ENCODE assay signal across 17 cellular contexts in genomic region chr11:43948341-43949185, GRCh38. TPM values are rescaled to one million over a fixed set of nuclear protein-coding genes. Genes with fewer than 3 reads are reported as not detected.
DNase-seq lines count a peak whose midpoint lies in the region; ATAC-seq and TF ChIP-seq lines count a peak whose summit lies in the region.
"Had no signal": no experiment of that assay in that cellular context is flagged by ENCODE, and none has a peak within 500 bp of the region (broad histone marks: within the 10 kb centered on the region; RNA-seq: fewer than 3 reads in every experiment).

No MANE protein-coding gene starts in this region.

- 92% methylated on average over 2 of the region's 2 CpGs for WGBS in suprapubic skin

- no peak overlapping the region for H3K4me2 ChIP-seq in GM23338

- H4K20me1 ChIP-seq in GM23338 (replicated peaks; ENCODE audit: insufficient read depth), result no peaks in the 10 kb centered on the region

- ATAC-seq in GM23338 (peak; percentile 13), HG03342 (IDR thresholded peaks at IDR 0.05; ENCODE audit: unreplicated experiment) (no peak)
- ATAC-seq in natural killer cell treated with Interleukin-12 subunit alpha and Interleukin-12 subunit beta and Interleukin-15 and Interleukin-18, amount 100 ng/mL, for 72 hours, result no peak
- ATAC-seq: HepG2, PC-3 had no signal

- H3K79me2 ChIP-seq in GM23338 (replicated peaks; ENCODE audit: insufficient read depth), result no peaks in the 10 kb centered on the region

- H3K27me3 ChIP-seq in GM23338 (ENCODE audit: insufficient read depth) (peaks cover 26% of the 10 kb centered on the region), NT2/D1 (ENCODE audit: insufficient read depth, insufficient read length) (peaks cover 15% of the 10 kb centered on the region), suprapubic skin (peaks cover 42% of the 10 kb centered on the region)
- H3K27me3 ChIP-seq in CD4-positive, alpha-beta memory T cell (ENCODE audit: insufficient read depth, low read length), result peaks cover 19% of the 10 kb centered on the region

- H2AFZ ChIP-seq in GM23338, result no peak overlapping the region

- H3K4me1 ChIP-seq in GM23338 (ENCODE audit: insufficient read depth) (peaks cover 9% of the 10 kb centered on the region), NT2/D1 (ENCODE audit: insufficient read depth, insufficient read length) (peaks cover 27% of the 10 kb centered on the region), suprapubic skin (peaks cover 8% of the 10 kb centered on the region)
- H3K4me1 ChIP-seq in CD4-positive, alpha-beta memory T cell (ENCODE audit: insufficient read depth, low read length), result peaks cover 11% of the 10 kb centered on the region

- no peak overlapping the region for H3K27ac Mint-ChIP-seq in GM23338
- H3K27ac Mint-ChIP-seq in glutamatergic neuron (ENCODE audit: unreplicated experiment), result peak overlapping the region; percentile 48
- H3K27ac Mint-ChIP-seq in CD4-positive, alpha-beta memory T cell, result no peak overlapping the region
- no peak overlapping the region for H3K27ac Mint-ChIP-seq in natural killer cell treated with Interleukin-12 subunit alpha and Interleukin-12 subunit beta and Interleukin-15 and Interleukin-18, amount 100 ng/mL, for 72 hours

- H3K27ac ChIP-seq in GM23338 (ENCODE audit: low read depth), result no peak overlapping the region
- no peak overlapping the region for H3K27ac ChIP-seq in suprapubic skin
- no peak overlapping the region for H3K27ac ChIP-seq in CD4-positive, alpha-beta memory T cell (ENCODE audit: low read depth, low read length)
- H3K27ac ChIP-seq: RWPE1 had no signal

- peak overlapping the region; percentile 29 for H3K9ac ChIP-seq in NT2/D1 (ENCODE audit: insufficient read length, low read depth)

- H3K4me1 Mint-ChIP-seq in GM23338, result peaks cover 21% of the 10 kb centered on the region
- H3K4me1 Mint-ChIP-seq in glutamatergic neuron (ENCODE audit: low read depth, unreplicated experiment), result peaks cover 26% of the 10 kb centered on the region
- peaks cover 1 to 14% (median 9%) of the 10 kb centered on the region in 4 donors for H3K4me1 Mint-ChIP-seq in CD4-positive, alpha-beta memory T cell
- H3K4me1 Mint-ChIP-seq in natural killer cell treated with Interleukin-12 subunit alpha and Interleukin-12 subunit beta and Interleukin-15 and Interleukin-18, amount 100 ng/mL, for 72 hours (ENCODE audit: low read depth in 2 of 2), result peaks cover 6 to 8% of the 10 kb centered on the region in 2 donors

- no peak for DNase-seq in GM23338 (ENCODE audit: low spot score)
- no peak for DNase-seq in NT2/D1 (ENCODE audit: low read depth, low spot score)
- no peak for DNase-seq in glutamatergic neuron
- peak; percentile 15 to 26 for DNase-seq in suprapubic skin (ENCODE audit: low spot score in 2 of 2)
- no peak for DNase-seq in CD4-positive, alpha-beta memory T cell
- DNase-seq in D341Med (ENCODE audit: low spot score), result no peak
- DNase-seq in natural killer cell treated with Interleukin-12 subunit alpha and Interleukin-12 subunit beta and Interleukin-15 and Interleukin-18, amount 100 ng/mL, for 72 hours (ENCODE audit: low spot score), result no peak
- DNase-seq: AML-193, NCI-H1048, NCI-H1436 treated with DMSO at 0.1 percent for 48 hours, NCI-H2081, NCI-H524, PC-3 had no signal

- H3K36me3 Mint-ChIP-seq in GM23338 (ENCODE audit: low read depth), result peaks cover under 1% of the 10 kb centered on the region; the same call in 1 of the 3 replicates
- H3K36me3 Mint-ChIP-seq in glutamatergic neuron (ENCODE audit: unreplicated experiment), result no peaks in the 10 kb centered on the region
- H3K36me3 Mint-ChIP-seq in CD4-positive, alpha-beta memory T cell, result peaks cover 0 to under 1% of the 10 kb centered on the region in 2 donors
- H3K36me3 Mint-ChIP-seq in natural killer cell treated with Interleukin-12 subunit alpha and Interleukin-12 subunit beta and Interleukin-15 and Interleukin-18, amount 100 ng/mL, for 72 hours, result no peaks in the 10 kb centered on the region

- H3K9me3 Mint-ChIP-seq in GM23338 (peaks cover 1% of the 10 kb centered on the region; the same call in 2 of the 3 replicates), glutamatergic neuron (ENCODE audit: unreplicated experiment) (peaks cover 20% of the 10 kb centered on the region)
- H3K9me3 Mint-ChIP-seq in CD4-positive, alpha-beta memory T cell, result peaks cover 0 to under 1% (median 0%) of the 10 kb centered on the region in 8 donors
- H3K9me3 Mint-ChIP-seq in natural killer cell treated with Interleukin-12 subunit alpha and Interleukin-12 subunit beta and Interleukin-15 and Interleukin-18, amount 100 ng/mL, for 72 hours, result no peaks in the 10 kb centered on the region

- H3K36me3 ChIP-seq in GM23338 (ENCODE audit: insufficient read depth) (no peaks in the 10 kb centered on the region), NT2/D1 (ENCODE audit: insufficient read depth, insufficient read length, low read length) (no peaks in the 10 kb centered on the region), suprapubic skin (no peaks in the 10 kb centered on the region)
- no peaks in the 10 kb centered on the region for H3K36me3 ChIP-seq in CD4-positive, alpha-beta memory T cell (ENCODE audit: insufficient read depth, low read length)

- no peaks in the 10 kb centered on the region for H3F3A ChIP-seq in GM23338 (replicated peaks; ENCODE audit: low read depth)

- CTCF ChIA-PET in CD4-positive, alpha-beta memory T cell (lab: Charles Lee; ENCODE audit: partially characterized antibody), result interaction anchor here (1.7 kb wide), 1 partner anchor 59 kb away, joined by 4 read pairs; no protein-coding TSS in a partner anchor

- no peak for TF ChIP-seq EP300 in suprapubic skin (IDR thresholded peaks at IDR 0.05)

- TF ChIP-seq CTCF in GM23338 (conservative IDR thresholded peaks at IDR 0.05; ENCODE audit: low read depth in 2 of 2) (no peak), glutamatergic neuron (IDR thresholded peaks at IDR 0.05; ENCODE audit: partially characterized antibody, unreplicated experiment) (no peak), suprapubic skin (IDR thresholded peaks at IDR 0.05) (no peak)

- peaks cover under 1% of the 10 kb centered on the region; the same call in 1 of the 2 replicates for H3K9me3 ChIP-seq in NT2/D1 (ENCODE audit: insufficient read depth, low read length)
- H3K9me3 ChIP-seq in suprapubic skin, result no peaks in the 10 kb centered on the region
- H3K9me3 ChIP-seq in CD4-positive, alpha-beta memory T cell (ENCODE audit: control insufficient read depth in 1 of 2, low read length in 2 of 2), result no peaks in the 10 kb centered on the region

- H3K27me3 Mint-ChIP-seq in GM23338 (ENCODE audit: insufficient read depth, low read depth, poor library complexity) (peaks cover 45% of the 10 kb centered on the region), glutamatergic neuron (ENCODE audit: unreplicated experiment) (peaks cover 14% of the 10 kb centered on the region)
- H3K27me3 Mint-ChIP-seq in CD4-positive, alpha-beta memory T cell, result peaks cover 36 to 38% of the 10 kb centered on the region in 2 donors
- H3K27me3 Mint-ChIP-seq in natural killer cell treated with Interleukin-12 subunit alpha and Interleukin-12 subunit beta and Interleukin-15 and Interleukin-18, amount 100 ng/mL, for 72 hours, result peaks cover 34 to 52% of the 10 kb centered on the region in 2 donors

- POLR2A ChIA-PET in CD4-positive, alpha-beta memory T cell (lab: Charles Lee; ENCODE audit: partially characterized antibody), result no interaction called here

- intact Hi-C loops in CD4-positive, alpha-beta memory T cell (cut with micrococcal nuclease), result no loop called here

- H3K9me2 ChIP-seq in GM23338 (ENCODE audit: insufficient read depth), result peaks cover 5% of the 10 kb centered on the region; the same call in 1 of the 2 replicates

- no peak for TF ChIP-seq POLR2A in suprapubic skin (IDR thresholded peaks at IDR 0.05)

- no peak overlapping the region for H3K4me3 ChIP-seq in GM23338
- H3K4me3 ChIP-seq in NT2/D1 (ENCODE audit: insufficient read length, low read depth), result no peak overlapping the region
- no peak overlapping the region for H3K4me3 ChIP-seq in suprapubic skin
- no peak overlapping the region for H3K4me3 ChIP-seq in CD4-positive, alpha-beta memory T cell (ENCODE audit: low read length in 2 of 2)

- no peak overlapping the region for H3K4me3 Mint-ChIP-seq in GM23338
- no peak overlapping the region for H3K4me3 Mint-ChIP-seq in glutamatergic neuron (ENCODE audit: unreplicated experiment)
- H3K4me3 Mint-ChIP-seq in CD4-positive, alpha-beta memory T cell, result peak overlapping the region in 1 of 8 donors; percentile 29
- H3K4me3 Mint-ChIP-seq in natural killer cell treated with Interleukin-12 subunit alpha and Interleukin-12 subunit beta and Interleukin-15 and Interleukin-18, amount 100 ng/mL, for 72 hours, result no peak overlapping the region

TF ChIP-seq in GM23338, 12 proteins besides CTCF, POLR2A, EP300 and RAD21 (continues in another document):
- TF ChIP-seq ZNF331 (CRISPR knock-in tag; IDR thresholded peaks at IDR 0.05; ENCODE audit: low read depth) (no peak), NANOG (IDR thresholded peaks at IDR 0.05; ENCODE audit: borderline replicate concordance) (no peak), CREB1 (CRISPR knock-in tag; IDR thresholded peaks at IDR 0.05; ENCODE audit: low read depth) (no peak), JUNB (IDR thresholded peaks at IDR 0.05; ENCODE audit: unreplicated experiment) (no peak), STAT1 (IDR thresholded peaks at IDR 0.05; ENCODE audit: unreplicated experiment) (no peak), EZH2phosphoT487 (IDR thresholded peaks at IDR 0.05; ENCODE audit: unreplicated experiment) (no peak)

RNA-seq across cellular contexts. Expression of gene C11orf96, which starts 6.1 kb away (rescaled TPM):
- total RNA-seq in GM23338 (2014; rRNA removed; shearing (Covaris generic)), result 2.5 and 2.6 TPM in 2 replicates
- polyA plus RNA-seq in GM23338 (2016; fragmentation: Nextera tagmentation; extraction: Ambion mirVana), result 0.31 and 1.4 TPM in 2 replicates
- total RNA-seq in glutamatergic neuron (ENCODE audit: unreplicated experiment) (74.9 TPM), suprapubic skin (10 to 100 TPM; 12.2 to 38.5 (median 28.1) TPM)
- under 1 TPM in 1 of 2 experiments, not detected in 1; 0.19 TPM for total RNA-seq in CD4-positive, alpha-beta memory T cell
- not detected for polyA plus RNA-seq in CD4-positive, alpha-beta memory T cell
- 1 to 10 TPM; 1.4 to 7.3 TPM for total RNA-seq in natural killer cell treated with Interleukin-12 subunit alpha and Interleukin-12 subunit beta and Interleukin-15 and Interleukin-18, amount 100 ng/mL, for 72 hours
- total RNA-seq: HepG2, MCF 10A had no signal

Comparison
In these comparisons a context has a peak if more than half of its experiments do, and no peak if none do; other contexts are left out.
1. DNase-seq: peak in suprapubic skin (2 of 2); none in GM23338 (single experiment), NT2/D1 (single experiment), glutamatergic neuron (single experiment), CD4-positive, alpha-beta memory T cell (0 of 5), D341Med (single experiment) and natural killer cell treated with Interleukin-12 subunit alpha and Interleukin-12 subunit beta and Interleukin-15 and Interleukin-18, amount 100 ng/mL, for 72 hours (single experiment).